ENCODE assay signal across 22 cellular contexts in genomic region chr5:154267516-154267915, GRCh38.
DNase-seq lines count a peak whose midpoint lies in the region; ATAC-seq and TF ChIP-seq lines count a peak whose summit lies in the region.
"Had no signal": no experiment of that assay in that cellular context is flagged by ENCODE, and none has a peak within 500 bp of the region (broad histone marks: within the 10 kb centered on the region; RNA-seq: fewer than 3 reads in every experiment).

No MANE protein-coding gene starts in this region.

- no peaks in the 10 kb centered on the region for H3K9me3 ChIP-seq in CD8-positive, alpha-beta memory T cell (ENCODE audit: low read length)
- H3K9me3 ChIP-seq: HAP-1, right atrium auricular region, SJCRH30 had no signal

- intact Hi-C loops in activated T-helper 1 cell treated with anti-CD3 and anti-CD28 coated beads, Interleukin-12 subunit alpha, Interleukin-12 subunit beta, Interleukin-2, Interleukin-4 antibody, amounts not matched to agents 30 ng/mL and 10 ng/mL and 1 ng/mL, durations not matched to agents 14 hours and 24 hours and 36 hours (cut with micrococcal nuclease) = no loop called here

- H3K36me3 Mint-ChIP-seq in effector memory CD8-positive, alpha-beta T cell (ENCODE audit: insufficient read depth) = peaks cover 12% of the 10 kb centered on the region
- H3K36me3 Mint-ChIP-seq in osteocyte (ENCODE audit: unreplicated experiment) = peaks cover 5% of the 10 kb centered on the region
- H3K36me3 Mint-ChIP-seq in activated T-helper 1 cell treated with anti-CD3 and anti-CD28 coated beads, Interleukin-12 subunit alpha, Interleukin-12 subunit beta, Interleukin-2, Interleukin-4 antibody, amounts not matched to agents 30 ng/mL and 10 ng/mL and 1 ng/mL, durations not matched to agents 14 hours and 24 hours and 36 hours (ENCODE audit: low read depth) = peaks cover 9% of the 10 kb centered on the region
- peaks cover 5 to 12% (median 10%) of the 10 kb centered on the region in 3 donors for H3K36me3 Mint-ChIP-seq in CD8-positive, alpha-beta memory T cell

- no peaks in the 10 kb centered on the region for H3K9me3 Mint-ChIP-seq in effector memory CD8-positive, alpha-beta T cell
- no peaks in the 10 kb centered on the region for H3K9me3 Mint-ChIP-seq in osteocyte (ENCODE audit: unreplicated experiment)
- no peaks in the 10 kb centered on the region for H3K9me3 Mint-ChIP-seq in activated T-helper 1 cell treated with anti-CD3 and anti-CD28 coated beads, Interleukin-12 subunit alpha, Interleukin-12 subunit beta, Interleukin-2, Interleukin-4 antibody, amounts not matched to agents 30 ng/mL and 10 ng/mL and 1 ng/mL, durations not matched to agents 14 hours and 24 hours and 36 hours
- no peaks in the 10 kb centered on the region for H3K9me3 Mint-ChIP-seq in CD8-positive, alpha-beta memory T cell
- H3K9me3 Mint-ChIP-seq: activated CD4-positive, alpha-beta T cell treated with anti-CD3 and anti-CD28 coated beads, Interleukin-2, amount 10 ng/mL, durations not matched to agents 7 days and 5 days; stimulated activated naive CD8-positive, alpha-beta T cell treated with anti-CD3 and anti-CD28 coated beads, Interleukin-15, Interleukin-2, amounts not matched to agents 100 ng/mL and 50 ng/mL, for 24 hours; type B pancreatic cell had no signal

- no peak for ATAC-seq in effector memory CD8-positive, alpha-beta T cell (replicated peaks)
- ATAC-seq: K562, T-helper 17 cell had no signal

- H3K4me1 ChIP-seq in CD8-positive, alpha-beta memory T cell (ENCODE audit: insufficient read depth, low read length) = peaks cover 11% of the 10 kb centered on the region

- POLR2A ChIA-PET in RWPE1 (lab: Yijun Ruan, JAX; ENCODE audit: low non-redundant PET) = no interaction called here
- POLR2A ChIA-PET in CD8-positive, alpha-beta memory T cell (lab: Charles Lee) = no interaction called here

- H3K27ac Mint-ChIP-seq in effector memory CD8-positive, alpha-beta T cell = peak overlapping the region; percentile 9 to 10
- peak overlapping the region; percentile 78 for H3K27ac Mint-ChIP-seq in osteocyte (ENCODE audit: unreplicated experiment)
- no peak overlapping the region for H3K27ac Mint-ChIP-seq in activated T-helper 1 cell treated with anti-CD3 and anti-CD28 coated beads, Interleukin-12 subunit alpha, Interleukin-12 subunit beta, Interleukin-2, Interleukin-4 antibody, amounts not matched to agents 30 ng/mL and 10 ng/mL and 1 ng/mL, durations not matched to agents 14 hours and 24 hours and 36 hours
- no peak overlapping the region for H3K27ac Mint-ChIP-seq in CD8-positive, alpha-beta memory T cell
- H3K27ac Mint-ChIP-seq: activated CD4-positive, alpha-beta T cell treated with anti-CD3 and anti-CD28 coated beads, Interleukin-2, amount 10 ng/mL, durations not matched to agents 7 days and 5 days; activated naive CD8-positive, alpha-beta T cell; stimulated activated naive CD8-positive, alpha-beta T cell treated with anti-CD3 and anti-CD28 coated beads, Interleukin-15, Interleukin-2, amounts not matched to agents 100 ng/mL and 50 ng/mL, for 24 hours; T-helper 17 cell; type B pancreatic cell had no signal

- no peaks in the 10 kb centered on the region for H3K36me3 ChIP-seq in CD8-positive, alpha-beta memory T cell (ENCODE audit: insufficient read depth, low read length)
- H3K36me3 ChIP-seq: HAP-1, right atrium auricular region had no signal

- DNase-seq in AG10803 (ENCODE audit: low read depth) = peak; percentile 39
- DNase-seq in M059J (ENCODE audit: low read depth) = peak; percentile 76
- DNase-seq in effector memory CD8-positive, alpha-beta T cell = no peak
- no peak for DNase-seq in osteocyte (ENCODE audit: extremely low spot score, unreplicated experiment)
- DNase-seq in substantia nigra (lab: John Stamatoyannopoulos, UW) = no peak
- no peak for DNase-seq in activated T-helper 1 cell treated with anti-CD3 and anti-CD28 coated beads, Interleukin-12 subunit alpha, Interleukin-12 subunit beta, Interleukin-2, Interleukin-4 antibody, amounts not matched to agents 30 ng/mL and 10 ng/mL and 1 ng/mL, durations not matched to agents 14 hours and 24 hours and 36 hours (ENCODE audit: low spot score)
- no peak for DNase-seq in RWPE1 (ENCODE audit: low spot score)
- DNase-seq in CD8-positive, alpha-beta memory T cell = no peak
- DNase-seq: ACHN; activated CD4-positive, alpha-beta T cell treated with anti-CD3 and anti-CD28 coated beads, Interleukin-2, amount 10 ng/mL, durations not matched to agents 7 days and 5 days; mesendoderm; NCI-H187; NCI-H345; SJCRH30; T-helper 17 cell had no signal

- no peak overlapping the region for H3K4me3 ChIP-seq in AG10803 (ENCODE audit: low read length)
- H3K4me3 ChIP-seq in CD8-positive, alpha-beta memory T cell (ENCODE audit: low read length) = no peak overlapping the region
- H3K4me3 ChIP-seq: HAP-1, K562, right atrium auricular region, SJCRH30 had no signal

- no peaks in the 10 kb centered on the region for H3K27me3 Mint-ChIP-seq in effector memory CD8-positive, alpha-beta T cell
- no peaks in the 10 kb centered on the region for H3K27me3 Mint-ChIP-seq in osteocyte (ENCODE audit: unreplicated experiment)
- H3K27me3 Mint-ChIP-seq in activated T-helper 1 cell treated with anti-CD3 and anti-CD28 coated beads, Interleukin-12 subunit alpha, Interleukin-12 subunit beta, Interleukin-2, Interleukin-4 antibody, amounts not matched to agents 30 ng/mL and 10 ng/mL and 1 ng/mL, durations not matched to agents 14 hours and 24 hours and 36 hours (ENCODE audit: insufficient read depth) = no peaks in the 10 kb centered on the region
- H3K27me3 Mint-ChIP-seq in CD8-positive, alpha-beta memory T cell = no peaks in the 10 kb centered on the region
- H3K27me3 Mint-ChIP-seq: activated CD4-positive, alpha-beta T cell treated with anti-CD3 and anti-CD28 coated beads, Interleukin-2, amount 10 ng/mL, durations not matched to agents 7 days and 5 days; activated naive CD8-positive, alpha-beta T cell; stimulated activated naive CD8-positive, alpha-beta T cell treated with anti-CD3 and anti-CD28 coated beads, Interleukin-15, Interleukin-2, amounts not matched to agents 100 ng/mL and 50 ng/mL, for 24 hours; T-helper 17 cell had no signal

- TF ChIP-seq CTCF in AG10803 (conservative IDR thresholded peaks at IDR 0.05; ENCODE audit: low read length) = no peak
- TF ChIP-seq CTCF in osteocyte (IDR thresholded peaks at IDR 0.05) = no peak
- no peak for TF ChIP-seq CTCF in RWPE1 (conservative IDR thresholded peaks at IDR 0.05; ENCODE audit: low read depth)

- H3K27ac ChIP-seq in substantia nigra (ENCODE audit: low read depth, low read length, poor library complexity, severe bottlenecking) = no peak overlapping the region
- no peak overlapping the region for H3K27ac ChIP-seq in RWPE1
- H3K27ac ChIP-seq in CD8-positive, alpha-beta memory T cell (ENCODE audit: low read depth, low read length) = no peak overlapping the region
- H3K27ac ChIP-seq: C4-2B, right atrium auricular region, SJCRH30 had no signal

- CTCF ChIA-PET in RWPE1 (lab: Yijun Ruan, JAX) = no interaction called here
- CTCF ChIA-PET in CD8-positive, alpha-beta memory T cell (lab: Charles Lee) = no interaction called here

- no peak overlapping the region for H3K4me3 Mint-ChIP-seq in effector memory CD8-positive, alpha-beta T cell
- H3K4me3 Mint-ChIP-seq in osteocyte (ENCODE audit: unreplicated experiment) = no peak overlapping the region
- H3K4me3 Mint-ChIP-seq in activated T-helper 1 cell treated with anti-CD3 and anti-CD28 coated beads, Interleukin-12 subunit alpha, Interleukin-12 subunit beta, Interleukin-2, Interleukin-4 antibody, amounts not matched to agents 30 ng/mL and 10 ng/mL and 1 ng/mL, durations not matched to agents 14 hours and 24 hours and 36 hours = no peak overlapping the region
- H3K4me3 Mint-ChIP-seq in CD8-positive, alpha-beta memory T cell = no peak overlapping the region
- H3K4me3 Mint-ChIP-seq: activated CD4-positive, alpha-beta T cell treated with anti-CD3 and anti-CD28 coated beads, Interleukin-2, amount 10 ng/mL, durations not matched to agents 7 days and 5 days; activated naive CD8-positive, alpha-beta T cell; stimulated activated naive CD8-positive, alpha-beta T cell treated with anti-CD3 and anti-CD28 coated beads, Interleukin-15, Interleukin-2, amounts not matched to agents 100 ng/mL and 50 ng/mL, for 24 hours; T-helper 17 cell; type B pancreatic cell had no signal

- no peaks in the 10 kb centered on the region for H3K27me3 ChIP-seq in CD8-positive, alpha-beta memory T cell (ENCODE audit: insufficient read depth, low read length, poor library complexity, severe bottlenecking)
- H3K27me3 ChIP-seq: right atrium auricular region, SJCRH30 had no signal

- H3K4me1 Mint-ChIP-seq in effector memory CD8-positive, alpha-beta T cell (ENCODE audit: low read depth in 2 of 2) = peaks cover 24 to 30% of the 10 kb centered on the region in 2 donors
- peaks cover 49% of the 10 kb centered on the region for H3K4me1 Mint-ChIP-seq in osteocyte (ENCODE audit: unreplicated experiment)
- peaks cover 26% of the 10 kb centered on the region for H3K4me1 Mint-ChIP-seq in activated T-helper 1 cell treated with anti-CD3 and anti-CD28 coated beads, Interleukin-12 subunit alpha, Interleukin-12 subunit beta, Interleukin-2, Interleukin-4 antibody, amounts not matched to agents 30 ng/mL and 10 ng/mL and 1 ng/mL, durations not matched to agents 14 hours and 24 hours and 36 hours (ENCODE audit: low read depth)
- H3K4me1 Mint-ChIP-seq in CD8-positive, alpha-beta memory T cell = peaks cover 22 to 39% (median 23%) of the 10 kb centered on the region in 3 donors

Comparison
In these comparisons a context has a peak if more than half of its experiments do, and no peak if none do; other contexts are left out.
1. DNase-seq: peak in AG10803 (single experiment) and M059J (single experiment); none in effector memory CD8-positive, alpha-beta T cell (0 of 3), osteocyte (single experiment), substantia nigra (0 of 49), activated T-helper 1 cell treated with anti-CD3 and anti-CD28 coated beads, Interleukin-12 subunit alpha, Interleukin-12 subunit beta, Interleukin-2, Interleukin-4 antibody, amounts not matched to agents 30 ng/mL and 10 ng/mL and 1 ng/mL, durations not matched to agents 14 hours and 24 hours and 36 hours (single experiment), RWPE1 (single experiment) and CD8-positive, alpha-beta memory T cell (0 of 5).
2. H3K27ac Mint-ChIP-seq: peak in effector memory CD8-positive, alpha-beta T cell (2 of 2) and osteocyte (single experiment); none in activated T-helper 1 cell treated with anti-CD3 and anti-CD28 coated beads, Interleukin-12 subunit alpha, Interleukin-12 subunit beta, Interleukin-2, Interleukin-4 antibody, amounts not matched to agents 30 ng/mL and 10 ng/mL and 1 ng/mL, durations not matched to agents 14 hours and 24 hours and 36 hours (single experiment) and CD8-positive, alpha-beta memory T cell (0 of 8).